In the genomic region with DNA sequence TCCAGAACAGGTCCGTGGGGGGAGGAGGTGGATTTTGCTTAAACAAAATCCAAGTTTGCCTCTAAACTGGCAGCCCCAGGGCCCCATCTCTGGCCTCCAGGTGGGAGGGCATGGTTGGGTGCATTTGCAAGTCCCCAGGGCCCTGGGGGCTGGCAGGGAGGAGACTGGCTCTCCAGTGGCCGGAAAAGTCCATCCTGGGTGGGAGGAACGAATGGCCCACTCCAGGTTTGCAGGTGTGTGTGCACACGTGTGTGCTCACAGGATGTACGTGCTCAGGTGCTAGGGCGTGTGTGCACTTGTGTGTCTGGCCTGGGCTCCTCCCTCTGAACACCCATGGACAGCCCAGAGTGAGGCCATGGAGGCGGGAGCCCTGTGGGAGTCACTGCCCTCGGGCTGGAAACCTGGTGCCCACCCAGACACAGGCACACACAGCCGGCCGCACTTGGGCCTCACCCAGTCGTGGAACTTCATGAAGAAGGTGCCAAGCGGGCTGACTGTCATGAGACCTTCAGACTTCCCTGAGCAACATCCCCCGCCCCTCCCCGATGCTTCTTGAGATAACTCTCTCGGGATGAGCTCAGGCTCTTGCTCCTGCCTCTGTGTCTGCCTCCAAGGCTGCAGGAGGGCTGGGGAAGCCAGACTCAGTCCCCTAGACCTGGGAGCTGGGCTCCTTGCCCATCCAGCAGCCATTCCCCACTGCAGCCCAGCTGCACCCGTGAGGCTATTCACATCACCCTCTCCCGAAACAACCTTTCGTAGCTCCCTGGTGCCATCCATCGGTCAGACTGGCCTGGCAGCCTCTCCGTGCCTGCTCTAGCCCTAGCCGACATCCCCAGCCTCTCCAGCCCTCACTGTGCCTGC, we compare ENCODE assay signal across 8 cellular contexts. TPM values are rescaled to one million over a fixed set of nuclear protein-coding genes. Genes with fewer than 3 reads are reported as not detected.
DNase-seq lines count a peak whose midpoint lies in the region; ATAC-seq and TF ChIP-seq lines count a peak whose summit lies in the region.

No MANE protein-coding gene starts in this region.

- no peak for DNase-seq in CD8-positive, alpha-beta T cell
- peak; percentile 44 for DNase-seq in NCI-H345 treated with DMSO at 0.1 percent for 48 hours (lab: John Stamatoyannopoulos, UW; ENCODE audit: unreplicated experiment)
- DNase-seq in epithelial cell of proximal tubule (ENCODE audit: low read depth): no peak
- no peak for DNase-seq in nephron progenitor cell
- no peak for DNase-seq in NCI-H146 (lab: John Stamatoyannopoulos, UW)

- H3K27me3 Mint-ChIP-seq in CD8-positive, alpha-beta T cell (ENCODE audit: low read depth): peaks cover 13% of the 10 kb centered on the region
- H3K27me3 Mint-ChIP-seq in nephron progenitor cell (ENCODE audit: low read depth, poor library complexity): peaks cover 13% of the 10 kb centered on the region

- H3K4me1 Mint-ChIP-seq in CD8-positive, alpha-beta T cell (ENCODE audit: low read depth): no peaks in the 10 kb centered on the region
- peaks cover 23% of the 10 kb centered on the region for H3K4me1 Mint-ChIP-seq in nephron progenitor cell

- no peak overlapping the region for H3K4me3 Mint-ChIP-seq in CD8-positive, alpha-beta T cell
- peak overlapping the region; percentile 51 for H3K4me3 Mint-ChIP-seq in nephron progenitor cell

- no peaks in the 10 kb centered on the region for H3K9me3 Mint-ChIP-seq in CD8-positive, alpha-beta T cell
- no peaks in the 10 kb centered on the region for H3K9me3 Mint-ChIP-seq in nephron progenitor cell

- no peak overlapping the region for H3K27ac ChIP-seq in CD8-positive, alpha-beta T cell (ENCODE audit: low read depth, low read length)

- H3K36me3 ChIP-seq in CD8-positive, alpha-beta T cell (ENCODE audit: insufficient read depth, low read length): no peaks in the 10 kb centered on the region

- no peaks in the 10 kb centered on the region for H3K27me3 ChIP-seq in CD8-positive, alpha-beta T cell (ENCODE audit: insufficient read depth, low read length)

- H3K4me3 ChIP-seq in CD8-positive, alpha-beta T cell (ENCODE audit: low read depth, low read length): no peak overlapping the region
- H3K4me3 ChIP-seq in epithelial cell of proximal tubule (ENCODE audit: low read depth, low read length): peak overlapping the region; percentile 31

- CTCF ChIA-PET in CD8-positive, alpha-beta T cell (lab: Charles Lee): interaction anchor here (0.5 to 2.0 kb wide), 2 partner anchors 76 to 77 kb away, joined by 3 to 12 read pairs; no protein-coding TSS in a partner anchor

- POLR2A ChIA-PET in CD8-positive, alpha-beta T cell (lab: Charles Lee): no interaction called here

- intact Hi-C loops in CD8-positive, alpha-beta T cell (cut with DNase I, micrococcal nuclease): no loop called here

- no peaks in the 10 kb centered on the region for H3K9me3 ChIP-seq in CD8-positive, alpha-beta T cell (ENCODE audit: low read length)

- no peak for TF ChIP-seq CTCF in CD8-positive, alpha-beta T cell (IDR thresholded peaks at IDR 0.05)
- TF ChIP-seq CTCF in epithelial cell of proximal tubule (conservative IDR thresholded peaks at IDR 0.05; ENCODE audit: low read depth, low read length) (no peak), nephron progenitor cell (IDR thresholded peaks at IDR 0.05) (no peak)

- H3K4me1 ChIP-seq in CD8-positive, alpha-beta T cell (ENCODE audit: insufficient read depth, low read length): no peaks in the 10 kb centered on the region

- no peak for ATAC-seq in CD8-positive, alpha-beta T cell
- ATAC-seq in HG03432 (IDR thresholded peaks at IDR 0.05; ENCODE audit: unreplicated experiment) (no peak), HG03571 (IDR thresholded peaks at IDR 0.05; ENCODE audit: unreplicated experiment) (no peak), HG02588 (IDR thresholded peaks at IDR 0.05; ENCODE audit: unreplicated experiment) (no peak)

- H3K27ac Mint-ChIP-seq in CD8-positive, alpha-beta T cell: peak overlapping the region; percentile 67
- H3K27ac Mint-ChIP-seq in nephron progenitor cell: no peak overlapping the region

- no peaks in the 10 kb centered on the region for H3K36me3 Mint-ChIP-seq in CD8-positive, alpha-beta T cell
- H3K36me3 Mint-ChIP-seq in nephron progenitor cell (ENCODE audit: low read depth): no peaks in the 10 kb centered on the region

RNA-seq across cellular contexts. Expression of a gene that starts 9.4 kb away (rescaled TPM):
- total RNA-seq in CD8-positive, alpha-beta T cell: under 1 TPM; 0.06 to 0.14 TPM
- 16.6 and 20.8 TPM in 2 replicates for total RNA-seq in epithelial cell of proximal tubule

RNA-seq across cellular contexts. Expression of a gene that starts 16.8 kb away (rescaled TPM):
- total RNA-seq in CD8-positive, alpha-beta T cell: 1 to 10 TPM in 1 of 2 experiments, under 1 TPM in 1; 0.84 to 1.0 TPM
- 4.5 and 5.0 TPM in 2 replicates for total RNA-seq in epithelial cell of proximal tubule

RNA-seq across cellular contexts. Expression of a gene that starts 44.1 kb away (rescaled TPM):
- total RNA-seq in CD8-positive, alpha-beta T cell: under 1 TPM; 0.31 to 0.43 TPM
- not detected in 2 replicates for total RNA-seq in epithelial cell of proximal tubule

RNA-seq across cellular contexts. Expression of a gene that starts 52.1 kb away (rescaled TPM):
- total RNA-seq in CD8-positive, alpha-beta T cell: 10 to 100 TPM; 20.2 to 22.9 TPM
- total RNA-seq in epithelial cell of proximal tubule: 46.9 and 78.7 TPM in 2 replicates

Comparison
In these comparisons a context has a peak if more than half of its experiments do, and no peak if none do; other contexts are left out.
1. RNA of a gene that starts 9.4 kb away (total RNA-seq): 16.6 to 20.8 TPM in epithelial cell of proximal tubule; 0.06 to 0.14 TPM in CD8-positive, alpha-beta T cell; every median in the first group is over 10 times any median in the second.